Comparison of ENCODE assay signal across 13 cellular contexts in genomic region chr3:104519068-104519467, GRCh38.
A peak's percentile ranks its signal among the peaks of the same experiment; 100 is the strongest.
DNase-seq lines count a peak whose midpoint lies in the region; ATAC-seq and TF ChIP-seq lines count a peak whose summit lies in the region.
"Had no signal": no experiment of that assay in that cellular context is flagged by ENCODE, and none has a peak within 500 bp of the region (broad histone marks: within the 10 kb centered on the region; RNA-seq: fewer than 3 reads in every experiment).

No MANE protein-coding gene starts in this region.

- H3K9me3 ChIP-seq in BE2C (no peaks in the 10 kb centered on the region), upper lobe of left lung (no peaks in the 10 kb centered on the region)
- H3K9me3 ChIP-seq: heart left ventricle had no signal

- H3K4me1 Mint-ChIP-seq in WTC11, result peaks cover 81% of the 10 kb centered on the region

- H3K27me3 ChIP-seq in BE2C (no peaks in the 10 kb centered on the region), upper lobe of left lung (no peaks in the 10 kb centered on the region), brain microvascular endothelial cell (replicated peaks) (no peaks in the 10 kb centered on the region)
- H3K27me3 ChIP-seq: heart left ventricle had no signal

- WGBS in upper lobe of left lung, 2 donors, result 61 to 64% methylated on average over 4 of the region's 4 CpGs

- in situ Hi-C loops in brain microvascular endothelial cell (cut with HindIII; ENCODE audit: low pct_ligation_motif_present, low sequenced_read_pairs), result no loop called here

- peaks cover 2% of the 10 kb centered on the region; the same call in 1 of the 2 replicates for H3K4me1 ChIP-seq in BE2C
- H3K4me1 ChIP-seq in upper lobe of left lung, result no peaks in the 10 kb centered on the region
- H3K4me1 ChIP-seq: heart left ventricle had no signal

- TF ChIP-seq CTCF in GM12865 (IDR thresholded peaks at IDR 0.05; ENCODE audit: insufficient read depth, low read depth, low read length, missing control alignments), result no peak
- no peak for TF ChIP-seq CTCF in WTC11 (IDR thresholded peaks at IDR 0.05)
- no peak for TF ChIP-seq CTCF in BE2C (IDR thresholded peaks at IDR 0.05; ENCODE audit: low read depth, low read length)
- TF ChIP-seq CTCF in upper lobe of left lung (IDR thresholded peaks at IDR 0.05), result no peak
- no peak for TF ChIP-seq CTCF in brain microvascular endothelial cell (IDR thresholded peaks at IDR 0.05; ENCODE audit: low read depth, low read length, missing control alignments)

- DNase-seq in GM12865 (ENCODE audit: low read depth), result peak; percentile 66
- no peak for DNase-seq in WTC11 (ENCODE audit: low spot score)
- no peak for DNase-seq in BE2C
- no peak for DNase-seq in upper lobe of left lung
- no peak for DNase-seq in brain microvascular endothelial cell
- DNase-seq: ACHN, DND-41, heart left ventricle, SIG-M5, substantia nigra had no signal

- H3K4me3 ChIP-seq in GM12865 (ENCODE audit: low read depth, low read length), result peak overlapping the region; percentile 77
- no peak overlapping the region for H3K4me3 ChIP-seq in BE2C (ENCODE audit: low read depth, low read length)
- H3K4me3 ChIP-seq in upper lobe of left lung, result no peak overlapping the region
- no peak overlapping the region for H3K4me3 ChIP-seq in brain microvascular endothelial cell (ENCODE audit: low read depth, low read length)
- H3K4me3 ChIP-seq: heart left ventricle had no signal

- H3K27me3 Mint-ChIP-seq in WTC11 (ENCODE audit: low read depth), result no peaks in the 10 kb centered on the region

- POLR2A ChIA-PET in WTC11 (lab: Charles Lee), result no interaction called here

- CTCF ChIA-PET in WTC11 (lab: Charles Lee), result interaction anchor here (0.6 to 1.5 kb wide), 5 partner anchors 28 to 980 kb away, joined by 3 to 4 read pairs (median 3); no protein-coding TSS in a partner anchor

- peak overlapping the region; percentile 65 for H3K4me3 Mint-ChIP-seq in WTC11

- H3K36me3 ChIP-seq in BE2C (no peaks in the 10 kb centered on the region), upper lobe of left lung (no peaks in the 10 kb centered on the region), brain microvascular endothelial cell (replicated peaks) (no peaks in the 10 kb centered on the region)
- H3K36me3 ChIP-seq: heart left ventricle had no signal

- peaks cover 24% of the 10 kb centered on the region for H3K36me3 Mint-ChIP-seq in WTC11

- H3K27ac ChIP-seq in upper lobe of left lung (no peak overlapping the region), brain microvascular endothelial cell (no peak overlapping the region)
- H3K27ac ChIP-seq: heart left ventricle had no signal

- ATAC-seq in GM21447 (IDR thresholded peaks at IDR 0.05; ENCODE audit: unreplicated experiment) (peak; percentile 27), HG03280 (IDR thresholded peaks at IDR 0.05; ENCODE audit: unreplicated experiment) (peak; percentile 33), WTC11 (peak; percentile 48), HG03108 (IDR thresholded peaks at IDR 0.05; ENCODE audit: unreplicated experiment) (no peak), upper lobe of left lung (ENCODE audit: low FRiP score in 2 of 2) (no peak)
- ATAC-seq: heart left ventricle had no signal

- peaks cover 24% of the 10 kb centered on the region for H3K9me3 Mint-ChIP-seq in WTC11

- H3K27ac Mint-ChIP-seq in WTC11, result peak overlapping the region; percentile 100

- no peak for TF ChIP-seq POLR2A in upper lobe of left lung (IDR thresholded peaks at IDR 0.05)

- TF ChIP-seq EP300 in upper lobe of left lung (IDR thresholded peaks at IDR 0.05), result no peak

TF ChIP-seq in WTC11, 78 proteins besides CTCF, POLR2A, EP300 and RAD21 (continues in another document):
- TF ChIP-seq CREB1 (CRISPR knock-in tag; IDR thresholded peaks at IDR 0.05) (no peak), E2F4 (CRISPR knock-in tag; IDR thresholded peaks at IDR 0.05; ENCODE audit: borderline replicate concordance, low read depth) (no peak), SMAD4 (CRISPR knock-in tag; IDR thresholded peaks at IDR 0.05) (no peak), NR3C1 (CRISPR knock-in tag; conservative IDR thresholded peaks at IDR 0.05; ENCODE audit: low read depth) (no peak), IRF1 (CRISPR knock-in tag; IDR thresholded peaks at IDR 0.05) (no peak), GABPB1 (CRISPR knock-in tag; IDR thresholded peaks at IDR 0.05) (no peak), ZNF281 (CRISPR knock-in tag; IDR thresholded peaks at IDR 0.05) (no peak), ATF3 (CRISPR knock-in tag; conservative IDR thresholded peaks at IDR 0.05) (no peak), ZNF416 (CRISPR knock-in tag; IDR thresholded peaks at IDR 0.05) (no peak), NFE2L1 (CRISPR knock-in tag; IDR thresholded peaks at IDR 0.05) (no peak), ZBTB43 (CRISPR knock-in tag; IDR thresholded peaks at IDR 0.05) (no peak)

Comparison
In these comparisons a context has a peak if more than half of its experiments do, and no peak if none do; other contexts are left out.
1. ATAC-seq: peak in GM21447 (single experiment), HG03280 (single experiment) and WTC11 (single experiment); none in HG03108 (single experiment) and upper lobe of left lung (0 of 2).